Comparison of ENCODE assay signal across 17 cellular contexts in genomic region chr6:131657630-131658111, GRCh38. TPM values are rescaled to one million over a fixed set of nuclear protein-coding genes. Genes with fewer than 3 reads are reported as not detected.
A peak's percentile ranks its signal among the peaks of the same experiment; 100 is the strongest.
DNase-seq lines count a peak whose midpoint lies in the region; ATAC-seq, FAIRE-seq and TF ChIP-seq lines count a peak whose summit lies in the region.
"Had no signal": no experiment of that assay in that cellular context is flagged by ENCODE, and none has a peak within 500 bp of the region (broad histone marks: within the 10 kb centered on the region; RNA-seq: fewer than 3 reads in every experiment).

No MANE protein-coding gene starts in this region.

- H3K4me1 ChIP-seq in K562 (replicated peaks in 1 of 2; ENCODE audit: control insufficient read depth in 2 of 2, insufficient read depth in 2 of 2, low read length in 2 of 2) (peaks cover 4 to 30% of the 10 kb centered on the region in 2 experiments), osteoblast (ENCODE audit: insufficient read depth, low read length) (peaks cover 11% of the 10 kb centered on the region)
- H3K4me1 ChIP-seq: right atrium auricular region, SJCRH30 had no signal

- no peaks in the 10 kb centered on the region for H3K9me3 ChIP-seq in K562 (replicated peaks; ENCODE audit: control insufficient read depth, insufficient read depth, low read depth, low read length)
- H3K9me3 ChIP-seq in osteoblast (ENCODE audit: low read depth, low read length) = no peaks in the 10 kb centered on the region
- H3K9me3 ChIP-seq: right atrium auricular region, SJCRH30 had no signal

- CTCF ChIA-PET in K562 (lab: Yijun Ruan, JAX; ENCODE audit: low intra/inter-chr PET ratio) = no interaction called here

- intact Hi-C loops in K562 (cut with micrococcal nuclease) = no loop called here

- POLR2A ChIA-PET in K562 (lab: Yijun Ruan, JAX) = interaction anchor here (0.7 to 3.7 kb wide), 5 partner anchors 9 to 21 kb away, joined by 4 to 18 read pairs (median 6); partner anchors contain the start of gene ENPP3

- TF ChIP-seq CTCF in NB4 (IDR thresholded peaks at IDR 0.05; ENCODE audit: low read depth, low read length) (no peak), K562 (IDR thresholded peaks at IDR 0.05 in 2 of 3, conservative IDR thresholded peaks at IDR 0.05 in 1 of 3; ENCODE audit: insufficient read depth in 2 of 3, low read depth in 1 of 3, low read length in 3 of 3) (no peak), osteoblast (IDR thresholded peaks at IDR 0.05; ENCODE audit: extremely low read depth, low read depth, low read length) (no peak)

- FAIRE-seq in K562 (lab: Jason Lieb, UNC) = peak; percentile 37
- FAIRE-seq: islet of Langerhans had no signal

- peak overlapping the region in 1 of 2 experiments; percentile 32; a peak in 1 of 4 replicates for H3K9ac ChIP-seq in K562 (ENCODE audit: insufficient read depth in 1 of 2, low read depth in 2 of 2, low read length in 2 of 2)

- H3K27ac ChIP-seq in K562 (ENCODE audit: extremely low read depth, low read depth, low read length) (peak overlapping the region; percentile 9; the same call in 1 of the 3 replicates), osteoblast (ENCODE audit: low read depth, low read length) (peak overlapping the region; percentile 6)
- H3K27ac ChIP-seq: right atrium auricular region, SJCRH30 had no signal

- no peak overlapping the region for H3K4me3 ChIP-seq in NB4 (ENCODE audit: low read depth, low read length)
- no peak overlapping the region for H3K4me3 ChIP-seq in K562
- no peak overlapping the region for H3K4me3 ChIP-seq in osteoblast (ENCODE audit: insufficient read depth, low read length)
- H3K4me3 ChIP-seq: right atrium auricular region, SJCRH30 had no signal

- 1% methylated on average over 6 of the region's 6 CpGs for WGBS in K562 (ENCODE audit: insufficient coverage, low coverage, missing lambda C conversion rate)

- H2AFZ ChIP-seq in K562 (ENCODE audit: low read depth, low read length) = no peak overlapping the region
- H2AFZ ChIP-seq in osteoblast (ENCODE audit: low read length) = no peak overlapping the region

- no peaks in the 10 kb centered on the region for H3K9me1 ChIP-seq in K562 (ENCODE audit: control insufficient read depth, insufficient read depth, low read length)

- TF ChIP-seq RAD21 in K562 (CRISPR knock-in tag; conservative IDR thresholded peaks at IDR 0.05 in 1 of 2, IDR thresholded peaks at IDR 0.05 in 1 of 2) = no peak; a peak in 1 of 4 replicates

- H3K27me3 ChIP-seq in K562 (ENCODE audit: control insufficient read depth in 2 of 2, insufficient read depth in 2 of 2, low read length in 2 of 2) (no peaks in the 10 kb centered on the region), osteoblast (ENCODE audit: insufficient read depth, low read length) (no peaks in the 10 kb centered on the region)
- H3K27me3 ChIP-seq: right atrium auricular region, SJCRH30 had no signal

- TF ChIP-seq POLR2A in NB4 (IDR thresholded peaks at IDR 0.05; ENCODE audit: extremely low read depth, insufficient read length) = no peak
- no peak for TF ChIP-seq POLR2A in K562 (conservative IDR thresholded peaks at IDR 0.05)

- DNase-seq in EL (peak; percentile 56), NB4 (ENCODE audit: low read depth) (peak; percentile 68), K562 (ENCODE audit: extremely low read depth in 1 of 4, low spot score in 3 of 4) (peak in 1 of 4 experiments; percentile 51), osteoblast (ENCODE audit: insufficient read length, low spot score, missing footprints) (no peak), Ammon's horn (ENCODE audit: low spot score) (no peak)
- no peak for DNase-seq in stimulated activated CD4-positive, alpha-beta T cell treated with anti-CD3 and anti-CD28 coated beads, Interleukin-4, amount 100 ng/mL, for 4 hours
- DNase-seq: activated naive CD8-positive, alpha-beta T cell treated with anti-CD3 and anti-CD28 coated beads, Interleukin-2, amount 10 ng/mL, durations not matched to agents 7 days and 5 days; CD4-positive, alpha-beta T cell; mesendoderm; NCI-H1436; NCI-H2227 treated with DMSO at 0.1 percent for 48 hours; SJCRH30 had no signal

- TF ChIP-seq EP300 in K562 (IDR thresholded peaks at IDR 0.05; ENCODE audit: low read length) = peak; percentile 73

- in situ Hi-C loops in K562 (cut with MboI) = no loop called here

- H3K79me2 ChIP-seq in K562 (ENCODE audit: control insufficient read depth, insufficient read depth, low read length) = no peaks in the 10 kb centered on the region
- H3K79me2 ChIP-seq in osteoblast (ENCODE audit: insufficient read depth, low read length) = no peaks in the 10 kb centered on the region

- H3K36me3 ChIP-seq in K562 (ENCODE audit: control insufficient read depth, insufficient read depth, low read length) (peaks cover 37% of the 10 kb centered on the region), osteoblast (ENCODE audit: insufficient read depth, low read length) (no peaks in the 10 kb centered on the region)
- H3K36me3 ChIP-seq: right atrium auricular region, SJCRH30 had no signal

- ATAC-seq in K562 = peak; percentile 72
- no peak for ATAC-seq in GM18520 (IDR thresholded peaks at IDR 0.05; ENCODE audit: unreplicated experiment)

- H3K4me2 ChIP-seq in K562 (ENCODE audit: insufficient read depth, low read length) (0 out of 2 replicates have a peak overlapping the region, but pooled peaks have one; percentile 20), osteoblast (ENCODE audit: insufficient read depth, low read length) (no peak overlapping the region)

- H4K20me1 ChIP-seq in K562 (replicated peaks; ENCODE audit: control insufficient read depth, insufficient read depth, low read length) (no peaks in the 10 kb centered on the region), osteoblast (ENCODE audit: insufficient read depth, low read length) (no peaks in the 10 kb centered on the region)

- BruUV-seq in K562 (replicated peaks; lab: Mats Ljungman, UMichigan) = no TSS peak

RNA-seq across cellular contexts. Expression of gene ENPP3, which starts 20.6 kb away (rescaled TPM):
- 51.5 and 84.3 TPM in 2 replicates for total RNA-seq in K562 (2011; cell fraction: chromatin; rRNA removed; ENCODE audit: low replicate concordance)
- total RNA-seq in K562 (2011; cell fraction: nucleolus; rRNA removed) = 30.4 and 31.7 TPM in 2 replicates
- 43.2 and 48.7 TPM in 2 replicates for total RNA-seq in K562 (2011; cell fraction: nucleoplasm; rRNA removed)
- total RNA-seq in K562 (2014; rRNA removed) (14.0 and 18.5 TPM in 2 replicates), K562 (2014; rRNA removed; fragmentation: Illumina TruSeq; extraction: Trizol) (27.1 and 27.9 TPM in 2 replicates), K562 (2015; rRNA removed; fragmentation: Illumina TruSeq; extraction: Trizol) (20.7 and 23.0 TPM in 2 replicates), K562 (2021) (17.7 and 22.3 TPM in 2 replicates), osteoblast (under 0.01 TPM in 1 of 2 replicates, not detected in the other)
- polyA plus RNA-seq in K562 (2011; rRNA removed) (21.6 and 32.8 TPM in 2 replicates), K562 (2014; fragmentation: Illumina TruSeq; extraction: Trizol) (18.1 and 21.6 TPM in 2 replicates), K562 (2014; fragmentation: Nextera tagmentation; extraction: Ambion mirVana) (10 to 100 TPM; 15.1 to 23.5 TPM), K562 (2014; rRNA removed) (17.4 and 17.8 TPM in 2 replicates)
- polyA plus RNA-seq in K562 (2011; cell fraction: cytosol; rRNA removed) = 7.3 and 11.4 TPM in 2 replicates
- polyA plus RNA-seq in K562 (2011; cell fraction: nucleus; rRNA removed) = 26.8 and 29.1 TPM in 2 replicates
- polyA plus RNA-seq in K562 (2012) = 14.6 and 15.7 TPM in 2 replicates
- 36.6 and 42.0 TPM in 2 replicates for polyA minus RNA-seq in K562 (2011; rRNA and poly(A)+ RNA removed)
- polyA minus RNA-seq in K562 (2011; cell fraction: cytosol; rRNA and poly(A)+ RNA removed) = 4.6 and 9.1 TPM in 2 replicates
- polyA minus RNA-seq in K562 (2011; cell fraction: nucleus; rRNA and poly(A)+ RNA removed) = 22.2 and 36.7 TPM in 2 replicates
- total RNA-seq: G401 had no signal
- polyA plus RNA-seq: IgD-negative memory B cell had no signal

RNA-seq across cellular contexts. Expression of gene MED23, which starts 29.6 kb away (rescaled TPM):
- 76.0 and 208 TPM in 2 replicates for total RNA-seq in K562 (2011; cell fraction: chromatin; rRNA removed; ENCODE audit: low replicate concordance)
- total RNA-seq in K562 (2011; cell fraction: nucleolus; rRNA removed) = 27.5 and 37.9 TPM in 2 replicates
- total RNA-seq in K562 (2011; cell fraction: nucleoplasm; rRNA removed) = 64.8 and 77.9 TPM in 2 replicates
- 19.7 and 20.5 TPM in 2 replicates for total RNA-seq in K562 (2014; rRNA removed)
- 37.1 and 38.5 TPM in 2 replicates for total RNA-seq in K562 (2014; rRNA removed; fragmentation: Illumina TruSeq; extraction: Trizol)
- 34.6 and 40.3 TPM in 2 replicates for total RNA-seq in K562 (2015; rRNA removed; fragmentation: Illumina TruSeq; extraction: Trizol)
- total RNA-seq in K562 (2021) = 27.1 and 27.2 TPM in 2 replicates
- polyA plus RNA-seq in K562 (2011; rRNA removed) = 61.2 and 66.2 TPM in 2 replicates
- 15.9 and 32.1 TPM in 2 replicates for polyA plus RNA-seq in K562 (2011; cell fraction: cytosol; rRNA removed)
- 111 and 216 TPM in 2 replicates for polyA plus RNA-seq in K562 (2011; cell fraction: nucleus; rRNA removed)
- polyA plus RNA-seq in K562 (2012) = 12.4 and 12.6 TPM in 2 replicates
- polyA plus RNA-seq in K562 (2014; fragmentation: Illumina TruSeq; extraction: Trizol) = 24.0 and 28.6 TPM in 2 replicates
- polyA plus RNA-seq in K562 (2014; fragmentation: Nextera tagmentation; extraction: Ambion mirVana) = 10 to 100 TPM; 13.7 to 20.0 TPM
- 22.8 and 25.2 TPM in 2 replicates for polyA plus RNA-seq in K562 (2014; rRNA removed)
- polyA minus RNA-seq in K562 (2011; rRNA and poly(A)+ RNA removed) = 83.5 and 98.6 TPM in 2 replicates
- 21.8 and 27.6 TPM in 2 replicates for polyA minus RNA-seq in K562 (2011; cell fraction: cytosol; rRNA and poly(A)+ RNA removed)
- polyA minus RNA-seq in K562 (2011; cell fraction: nucleus; rRNA and poly(A)+ RNA removed) = 58.7 and 124 TPM in 2 replicates
- 33.9 and 34.0 TPM in 2 replicates for total RNA-seq in osteoblast

RNA-seq across cellular contexts. Expression of gene OR2A4, which starts 43.5 kb away (rescaled TPM):
- not detected in 2 replicates for total RNA-seq in K562 (2011; cell fraction: chromatin; rRNA removed; ENCODE audit: low replicate concordance)
- total RNA-seq in K562 (2011; cell fraction: nucleolus; rRNA removed) = not detected in 2 replicates
- not detected in 2 replicates for total RNA-seq in K562 (2011; cell fraction: nucleoplasm; rRNA removed)
- total RNA-seq in K562 (2014; rRNA removed) (not detected in 2 replicates), K562 (2014; rRNA removed; fragmentation: Illumina TruSeq; extraction: Trizol) (not detected in 2 replicates), K562 (2015; rRNA removed; fragmentation: Illumina TruSeq; extraction: Trizol) (not detected in 2 replicates), K562 (2021) (not detected in 2 replicates), osteoblast (0.88 TPM in 1 of 2 replicates, not detected in the other)
- polyA plus RNA-seq in K562 (2011; rRNA removed) (not detected in 2 replicates), K562 (2014; fragmentation: Illumina TruSeq; extraction: Trizol) (0.06 TPM in 1 of 2 replicates, not detected in the other), K562 (2014; fragmentation: Nextera tagmentation; extraction: Ambion mirVana) (under 1 TPM; 0.21 to 0.25 TPM), K562 (2014; rRNA removed) (not detected in 2 replicates)
- polyA plus RNA-seq in K562 (2011; cell fraction: cytosol; rRNA removed) = not detected in 2 replicates
- 0.10 TPM in 1 of 2 replicates, not detected in the other for polyA plus RNA-seq in K562 (2011; cell fraction: nucleus; rRNA removed)
- 0.15 and 0.42 TPM in 2 replicates for polyA plus RNA-seq in K562 (2012)
- polyA minus RNA-seq in K562 (2011; rRNA and poly(A)+ RNA removed) = not detected in 2 replicates
- not detected in 2 replicates for polyA minus RNA-seq in K562 (2011; cell fraction: cytosol; rRNA and poly(A)+ RNA removed)
- not detected in 2 replicates for polyA minus RNA-seq in K562 (2011; cell fraction: nucleus; rRNA and poly(A)+ RNA removed)
- total RNA-seq: activated naive CD8-positive, alpha-beta T cell treated with anti-CD3 and anti-CD28 coated beads, Interleukin-2, amount 10 ng/mL, durations not matched to agents 7 days and 5 days; CD4-positive, alpha-beta T cell; G401; right atrium auricular region; SJCRH30 had no signal
- polyA plus RNA-seq: IgD-negative memory B cell had no signal

RNA-seq across cellular contexts. Expression of gene CTAGE9, which starts 53.1 kb away (rescaled TPM):
- total RNA-seq in K562 (2011; cell fraction: chromatin; rRNA removed; ENCODE audit: low replicate concordance) = 0.18 TPM in 1 of 2 replicates, not detected in the other
- total RNA-seq in K562 (2011; cell fraction: nucleolus; rRNA removed) = not detected in 2 replicates
- not detected in 2 replicates for total RNA-seq in K562 (2011; cell fraction: nucleoplasm; rRNA removed)
- total RNA-seq in K562 (2014; rRNA removed) (not detected in 2 replicates), K562 (2014; rRNA removed; fragmentation: Illumina TruSeq; extraction: Trizol) (not detected in 2 replicates), K562 (2015; rRNA removed; fragmentation: Illumina TruSeq; extraction: Trizol) (not detected in 2 replicates), K562 (2021) (not detected in 2 replicates), osteoblast (not detected in 2 replicates)
- polyA plus RNA-seq in K562 (2011; rRNA removed) (not detected in 2 replicates), K562 (2014; fragmentation: Illumina TruSeq; extraction: Trizol) (not detected in 2 replicates), K562 (2014; fragmentation: Nextera tagmentation; extraction: Ambion mirVana) (not detected), K562 (2014; rRNA removed) (not detected in 2 replicates)
- not detected in 2 replicates for polyA plus RNA-seq in K562 (2011; cell fraction: cytosol; rRNA removed)
- not detected in 2 replicates for polyA plus RNA-seq in K562 (2011; cell fraction: nucleus; rRNA removed)
- polyA plus RNA-seq in K562 (2012) = 0.13 and 0.14 TPM in 2 replicates
- not detected in 2 replicates for polyA minus RNA-seq in K562 (2011; rRNA and poly(A)+ RNA removed)
- not detected in 2 replicates for polyA minus RNA-seq in K562 (2011; cell fraction: cytosol; rRNA and poly(A)+ RNA removed)
- not detected in 2 replicates for polyA minus RNA-seq in K562 (2011; cell fraction: nucleus; rRNA and poly(A)+ RNA removed)
- total RNA-seq: activated naive CD8-positive, alpha-beta T cell treated with anti-CD3 and anti-CD28 coated beads, Interleukin-2, amount 10 ng/mL, durations not matched to agents 7 days and 5 days; CD4-positive, alpha-beta T cell; G401; right atrium auricular region; SJCRH30 had no signal
- polyA plus RNA-seq: IgD-negative memory B cell had no signal

Comparison
In these comparisons a context has a peak if more than half of its experiments do, and no peak if none do; other contexts are left out.
1. DNase-seq: peak in EL (single experiment) and NB4 (single experiment); none in osteoblast (single experiment), stimulated activated CD4-positive, alpha-beta T cell treated with anti-CD3 and anti-CD28 coated beads, Interleukin-4, amount 100 ng/mL, for 4 hours (0 of 2) and Ammon's horn (single experiment).
2. RNA of gene ENPP3, which starts 20.6 kb away (total RNA-seq): 14.0 to 84.3 TPM in K562; under 0.01 TPM in osteoblast; every median in the first group is over 10 times any median in the second.